ENCODE assay signal across 14 cellular contexts in the genomic region with DNA sequence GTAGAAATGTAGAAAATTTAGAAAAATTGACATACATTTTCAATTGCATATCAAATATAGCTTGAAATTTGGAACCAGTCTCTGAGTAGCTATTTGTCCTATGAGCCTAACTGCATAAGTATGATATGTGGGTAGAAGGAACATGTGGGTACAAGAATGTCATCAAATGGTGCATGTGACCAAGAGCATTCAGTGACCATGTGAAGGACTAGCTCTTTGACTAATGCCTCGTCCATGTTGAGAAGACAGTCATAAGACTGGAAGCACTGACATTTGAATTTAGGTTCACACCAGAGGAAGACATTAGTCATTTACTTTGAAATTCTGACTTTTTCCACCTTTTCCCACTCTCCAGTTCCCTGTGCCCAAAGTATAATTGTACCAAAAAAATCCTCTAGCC.
DNase-seq lines count a peak whose midpoint lies in the region; ATAC-seq and TF ChIP-seq lines count a peak whose summit lies in the region.
"Had no signal": no experiment of that assay in that cellular context is flagged by ENCODE, and none has a peak within 500 bp of the region (broad histone marks: within the 10 kb centered on the region; RNA-seq: fewer than 3 reads in every experiment).

No MANE protein-coding gene starts in this region.

- H3K9me3 Mint-ChIP-seq in T-helper 2 cell treated with Interferon-gamma antibody and Interleukin-4, amounts not matched to agents 5 μg/mL and 100 μg/mL, for 36 hours, result no peaks in the 10 kb centered on the region
- H3K9me3 Mint-ChIP-seq: CD8-positive, alpha-beta T cell; nephron; T-cell had no signal

- H3K4me1 Mint-ChIP-seq in T-helper 2 cell treated with Interferon-gamma antibody and Interleukin-4, amounts not matched to agents 5 μg/mL and 100 μg/mL, for 36 hours (ENCODE audit: low read depth), result no peaks in the 10 kb centered on the region
- H3K4me1 Mint-ChIP-seq: nephron had no signal

- ATAC-seq in GM21526 (IDR thresholded peaks at IDR 0.05; ENCODE audit: low FRiP score, unreplicated experiment), result peak; percentile 16

- H3K36me3 Mint-ChIP-seq in T-helper 2 cell treated with Interferon-gamma antibody and Interleukin-4, amounts not matched to agents 5 μg/mL and 100 μg/mL, for 36 hours (ENCODE audit: low read depth), result peaks cover 20% of the 10 kb centered on the region

- DNase-seq in EH (ENCODE audit: low read depth) (peak; percentile 31), OCI-M1 (lab: John Stamatoyannopoulos, UW) (peak; percentile 34), foreskin fibroblast (peak; percentile 43 to 64), midbrain (lab: John Stamatoyannopoulos, UW) (no peak), head of caudate nucleus (no peak), NCI-H2107 (lab: John Stamatoyannopoulos, UW) (no peak)
- no peak for DNase-seq in T-helper 2 cell treated with Interferon-gamma antibody and Interleukin-4, amounts not matched to agents 5 μg/mL and 100 μg/mL, for 36 hours (ENCODE audit: low spot score)
- DNase-seq: activated effector memory CD4-positive, alpha-beta T cell treated with Interleukin-2 at 50 U/mL for 16 hours; left ventricle myocardium superior had no signal

- TF ChIP-seq CTCF in foreskin fibroblast (IDR thresholded peaks at IDR 0.05; ENCODE audit: low read depth, low read length), result no peak

- no peaks in the 10 kb centered on the region for H3K27me3 Mint-ChIP-seq in T-helper 2 cell treated with Interferon-gamma antibody and Interleukin-4, amounts not matched to agents 5 μg/mL and 100 μg/mL, for 36 hours (ENCODE audit: low read depth)
- H3K27me3 Mint-ChIP-seq: T-cell had no signal

- H3K4me3 Mint-ChIP-seq in T-helper 2 cell treated with Interferon-gamma antibody and Interleukin-4, amounts not matched to agents 5 μg/mL and 100 μg/mL, for 36 hours, result no peak overlapping the region
- H3K4me3 Mint-ChIP-seq: CD8-positive, alpha-beta T cell; nephron; T-cell had no signal

- no peak overlapping the region for H3K4me3 ChIP-seq in foreskin fibroblast (ENCODE audit: low read depth in 1 of 2, low read length in 2 of 2)
- H3K4me3 ChIP-seq: hepatocyte had no signal

- intact Hi-C loops in head of caudate nucleus (cut with DNase I), result loop anchor here (5.0 kb wide), 1 partner anchor 317 kb away; no protein-coding TSS in a partner anchor

- no peak overlapping the region for H3K27ac Mint-ChIP-seq in T-helper 2 cell treated with Interferon-gamma antibody and Interleukin-4, amounts not matched to agents 5 μg/mL and 100 μg/mL, for 36 hours
- H3K27ac Mint-ChIP-seq: CD8-positive, alpha-beta T cell; nephron; T-cell had no signal

Comparison
In these comparisons a context has a peak if more than half of its experiments do, and no peak if none do; other contexts are left out.
1. DNase-seq: peak in EH (single experiment), OCI-M1 (single experiment) and foreskin fibroblast (2 of 2); none in midbrain (single experiment), head of caudate nucleus (0 of 42), T-helper 2 cell treated with Interferon-gamma antibody and Interleukin-4, amounts not matched to agents 5 μg/mL and 100 μg/mL, for 36 hours (single experiment) and NCI-H2107 (single experiment).